Comparison of ENCODE assay signal across 21 cellular contexts in the genomic region with DNA sequence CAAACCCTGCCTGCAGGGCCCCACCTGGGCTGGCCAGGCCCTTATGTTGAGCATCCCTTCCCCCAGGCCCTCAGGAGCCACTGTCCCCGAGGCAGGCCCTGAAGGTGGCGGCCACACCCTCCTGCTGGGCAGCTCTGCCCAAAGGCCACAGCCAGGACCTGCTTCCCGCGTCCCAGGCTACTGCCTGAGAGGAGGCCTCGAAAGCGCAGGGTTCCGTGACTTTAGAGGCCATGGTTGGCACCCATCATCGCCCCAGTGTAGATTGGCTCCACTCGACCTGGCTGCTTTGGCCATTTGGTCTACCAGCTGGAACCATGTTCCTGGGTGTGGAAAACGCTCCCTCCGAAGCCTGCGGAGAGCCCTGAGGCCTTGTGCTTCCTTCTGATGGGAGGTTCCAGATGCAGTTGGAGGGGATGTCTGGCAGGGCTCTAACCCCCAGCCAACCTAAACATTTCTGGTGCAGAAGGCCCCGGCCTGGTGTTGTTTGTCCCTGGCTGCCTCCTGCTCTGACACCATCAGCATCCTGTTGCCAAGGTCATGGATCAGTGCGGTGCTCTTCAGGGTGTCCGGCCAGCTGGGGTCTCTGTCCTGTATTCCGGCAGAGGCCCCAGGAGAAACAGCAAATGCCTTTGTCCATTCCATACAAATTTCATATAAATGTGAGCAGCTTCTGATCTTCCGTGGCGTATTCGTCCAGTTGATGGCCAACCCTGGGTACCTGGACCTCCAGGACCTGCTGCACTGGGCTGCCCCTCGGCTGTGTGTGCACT. TPM values are rescaled to one million over a fixed set of nuclear protein-coding genes. Genes with fewer than 3 reads are reported as not detected.
DNase-seq lines count a peak whose midpoint lies in the region; ATAC-seq, FAIRE-seq and TF ChIP-seq lines count a peak whose summit lies in the region.
"Had no signal": no experiment of that assay in that cellular context is flagged by ENCODE, and none has a peak within 500 bp of the region (broad histone marks: within the 10 kb centered on the region; RNA-seq: fewer than 3 reads in every experiment).

No MANE protein-coding gene starts in this region.

- no peak overlapping the region for H3K27ac ChIP-seq in ascending aorta
- no peak overlapping the region for H3K27ac ChIP-seq in psoas muscle
- H3K27ac ChIP-seq: brain microvascular endothelial cell, neural progenitor cell had no signal

- FAIRE-seq in GM12891 (lab: Jason Lieb, UNC): no peak
- FAIRE-seq: G401.6, GM12878 had no signal

- H3K4me1 ChIP-seq in ascending aorta (peaks cover 5 to 7% of the 10 kb centered on the region in 2 donors), psoas muscle (peaks cover 3% of the 10 kb centered on the region)
- H3K4me1 ChIP-seq: neural progenitor cell had no signal

- H3K36me3 Mint-ChIP-seq in activated T-cell treated with anti-CD3 and anti-CD28 coated beads, Interleukin-2, amount 50 U/mL, for 24 hours (ENCODE audit: low read depth): peaks cover 40% of the 10 kb centered on the region
- H3K36me3 Mint-ChIP-seq: activated naive CD8-positive, alpha-beta T cell had no signal

- H3K4me3 Mint-ChIP-seq in activated T-cell treated with anti-CD3 and anti-CD28 coated beads, Interleukin-2, amount 50 U/mL, for 24 hours: no peak overlapping the region
- H3K4me3 Mint-ChIP-seq: activated naive CD8-positive, alpha-beta T cell; dendritic cell treated with granulocyte-macrophage colony-stimulating factor and Interleukin-4, amounts not matched to agents 40 ng/mL and 50 ng/mL, for 4 days; neural progenitor cell had no signal

- no peak overlapping the region for H3K4me3 ChIP-seq in ascending aorta
- no peak overlapping the region for H3K4me3 ChIP-seq in psoas muscle
- H3K4me3 ChIP-seq: GM12878, neural progenitor cell had no signal

- H3K27me3 Mint-ChIP-seq in activated T-cell treated with anti-CD3 and anti-CD28 coated beads, Interleukin-2, amount 50 U/mL, for 24 hours: no peaks in the 10 kb centered on the region
- H3K27me3 Mint-ChIP-seq: activated naive CD8-positive, alpha-beta T cell; dendritic cell treated with granulocyte-macrophage colony-stimulating factor and Interleukin-4, amounts not matched to agents 40 ng/mL and 50 ng/mL, for 4 days had no signal

- H3K36me3 ChIP-seq in ascending aorta (peaks cover 16 to 19% of the 10 kb centered on the region in 2 donors), psoas muscle (ENCODE audit: insufficient read depth in 1 of 2, low read depth in 1 of 2) (peaks cover 0 to 28% of the 10 kb centered on the region in 2 donors)
- H3K36me3 ChIP-seq: neural progenitor cell had no signal

- H3K9me3 Mint-ChIP-seq in activated T-cell treated with anti-CD3 and anti-CD28 coated beads, Interleukin-2, amount 50 U/mL, for 24 hours: no peaks in the 10 kb centered on the region
- H3K9me3 Mint-ChIP-seq: dendritic cell treated with granulocyte-macrophage colony-stimulating factor and Interleukin-4, amounts not matched to agents 40 ng/mL and 50 ng/mL, for 4 days; neural progenitor cell had no signal

- DNase-seq in activated T-cell treated with anti-CD3 and anti-CD28 coated beads, Interleukin-2, amount 50 U/mL, for 24 hours: peak; percentile 25
- DNase-seq in activated T-cell treated with anti-CD3 and anti-CD28 coated beads, Interleukin-2, amount 50 U/mL, for 48 hours: no peak
- DNase-seq in ascending aorta (ENCODE audit: low spot score in 2 of 2) (peak; percentile 2 to 55), psoas muscle (peak; percentile 4 to 43), GM12891 (ENCODE audit: insufficient read length, low spot score) (no peak), NCI-H345 (lab: John Stamatoyannopoulos, UW) (no peak)
- DNase-seq: brain microvascular endothelial cell; C1 segment of cervical spinal cord; foreskin fibroblast; hypothalamus; KBM-7; NCI-H187 treated with DMSO at 0.1 percent for 48 hours; NCI-H446; NK-92 treated with Interleukin-12 subunit alpha and Interleukin-12 subunit beta, amount 100 ng/mL, for 24 hours; stimulated activated naive CD8-positive, alpha-beta T cell treated with anti-CD3 and anti-CD28 coated beads, Interleukin-15, Interleukin-2, amounts not matched to agents 100 U/mL and 50 U/mL, for 24 hours; trophoblast cell had no signal

- TF ChIP-seq CTCF in ascending aorta (IDR thresholded peaks at IDR 0.05) (no peak), psoas muscle (IDR thresholded peaks at IDR 0.05) (no peak)

- 79 to 86% (median 83%) methylated on average over 20 of the region's 20 CpGs for WGBS in psoas muscle, 3 donors

- peak overlapping the region; percentile 26 for H3K27ac Mint-ChIP-seq in activated T-cell treated with anti-CD3 and anti-CD28 coated beads, Interleukin-2, amount 50 U/mL, for 24 hours
- H3K27ac Mint-ChIP-seq: activated naive CD8-positive, alpha-beta T cell; dendritic cell treated with granulocyte-macrophage colony-stimulating factor and Interleukin-4, amounts not matched to agents 40 ng/mL and 50 ng/mL, for 4 days; neural progenitor cell had no signal

- TF ChIP-seq POLR2A in GM12891 (IDR thresholded peaks at IDR 0.05; ENCODE audit: low read depth, low read length): no peak

- intact Hi-C loops in ascending aorta (cut with DNase I) (no loop called here), psoas muscle (cut with DNase I) (no loop called here)

- ATAC-seq in psoas muscle: no peak
- ATAC-seq: GM12878; stimulated activated naive CD8-positive, alpha-beta T cell treated with anti-CD3 and anti-CD28 coated beads, Interleukin-15, Interleukin-2, amounts not matched to agents 100 U/mL and 50 U/mL, for 24 hours had no signal

- H3K4me1 Mint-ChIP-seq in activated T-cell treated with anti-CD3 and anti-CD28 coated beads, Interleukin-2, amount 50 U/mL, for 24 hours (ENCODE audit: low read depth): no peaks in the 10 kb centered on the region

- H3K27me3 ChIP-seq in ascending aorta: no peaks in the 10 kb centered on the region
- H3K27me3 ChIP-seq in psoas muscle (ENCODE audit: insufficient read depth in 3 of 3, low read length in 2 of 3): no peaks in the 10 kb centered on the region
- H3K27me3 ChIP-seq: brain microvascular endothelial cell, neural progenitor cell had no signal

- H3K9me3 ChIP-seq in ascending aorta (no peaks in the 10 kb centered on the region), psoas muscle (no peaks in the 10 kb centered on the region)

TF ChIP-seq in GM12891, 5 proteins besides CTCF, POLR2A, EP300 and RAD21:
- TF ChIP-seq SPI1 (IDR thresholded peaks at IDR 0.05; ENCODE audit: low read depth, low read length) (no peak), POU2F2 (IDR thresholded peaks at IDR 0.05; ENCODE audit: low read depth, low read length) (no peak), POLR2AphosphoS5 (IDR thresholded peaks at IDR 0.05; ENCODE audit: low read depth, low read length) (no peak), PAX5 (IDR thresholded peaks at IDR 0.05; ENCODE audit: insufficient read depth, low read length, severe bottlenecking) (no peak), TAF1 (IDR thresholded peaks at IDR 0.05; ENCODE audit: low read depth, low read length) (no peak)

RNA-seq across cellular contexts. Expression of gene CAPN10, which starts 14.7 kb away (rescaled TPM):
- 27.8 TPM for total RNA-seq in ascending aorta
- total RNA-seq in psoas muscle: 1 to 10 TPM; 5.0 to 9.9 (median 7.6) TPM
- polyA plus RNA-seq in psoas muscle: 10 to 100 TPM in 2 of 3 donors, 1 to 10 TPM in 1; 8.9 to 15.0 (median 13.1) TPM
- polyA plus RNA-seq in GM12891 (2012; ENCODE audit: low read depth, missing spikeins): 15.6 TPM

RNA-seq across cellular contexts. Expression of gene GPR35, which starts 24.0 kb away (rescaled TPM):
- total RNA-seq in ascending aorta: not detected
- under 1 TPM; 0.36 to 0.92 (median 0.68) TPM for total RNA-seq in psoas muscle
- polyA plus RNA-seq in psoas muscle: under 1 TPM; 0.30 to 0.89 (median 0.58) TPM
- 1.6 TPM for polyA plus RNA-seq in GM12891 (2012; ENCODE audit: low read depth, missing spikeins)

RNA-seq across cellular contexts. Expression of gene RNPEPL1, which starts 33.0 kb away (rescaled TPM):
- total RNA-seq in ascending aorta (196 TPM), psoas muscle (10 to 100 TPM; 48.8 to 70.4 (median 59.0) TPM)
- polyA plus RNA-seq in psoas muscle: 10 to 100 TPM; 59.2 to 79.6 (median 71.9) TPM
- polyA plus RNA-seq in GM12891 (2012; ENCODE audit: low read depth, missing spikeins): 26.9 TPM

RNA-seq across cellular contexts. Expression of gene DUSP28, which starts 41.1 kb away (rescaled TPM):
- total RNA-seq in ascending aorta (72.3 TPM), psoas muscle (10 to 100 TPM; 10.4 to 12.9 (median 12.7) TPM)
- polyA plus RNA-seq in psoas muscle: 10 to 100 TPM in 1 of 3 donors, 1 to 10 TPM in 2; 6.6 to 18.1 (median 9.5) TPM
- polyA plus RNA-seq in GM12891 (2012; ENCODE audit: low read depth, missing spikeins): 6.9 TPM

RNA-seq across cellular contexts. Expression of gene ANKMY1, which starts 43.5 kb away (rescaled TPM):
- total RNA-seq in ascending aorta: 14.4 TPM
- 1 to 10 TPM; 3.0 to 5.8 (median 4.6) TPM for total RNA-seq in psoas muscle
- 1 to 10 TPM; 1.4 to 2.5 (median 2.4) TPM for polyA plus RNA-seq in psoas muscle
- polyA plus RNA-seq in GM12891 (2012; ENCODE audit: low read depth, missing spikeins): 8.3 TPM

Comparison
In these comparisons a context has a peak if more than half of its experiments do, and no peak if none do; other contexts are left out.
1. DNase-seq: peak in activated T-cell treated with anti-CD3 and anti-CD28 coated beads, Interleukin-2, amount 50 U/mL, for 24 hours (single experiment), ascending aorta (2 of 2) and psoas muscle (2 of 2); none in activated T-cell treated with anti-CD3 and anti-CD28 coated beads, Interleukin-2, amount 50 U/mL, for 48 hours (0 of 2), GM12891 (single experiment) and NCI-H345 (single experiment).